ENCODE assay signal across 12 cellular contexts in the genomic region with DNA sequence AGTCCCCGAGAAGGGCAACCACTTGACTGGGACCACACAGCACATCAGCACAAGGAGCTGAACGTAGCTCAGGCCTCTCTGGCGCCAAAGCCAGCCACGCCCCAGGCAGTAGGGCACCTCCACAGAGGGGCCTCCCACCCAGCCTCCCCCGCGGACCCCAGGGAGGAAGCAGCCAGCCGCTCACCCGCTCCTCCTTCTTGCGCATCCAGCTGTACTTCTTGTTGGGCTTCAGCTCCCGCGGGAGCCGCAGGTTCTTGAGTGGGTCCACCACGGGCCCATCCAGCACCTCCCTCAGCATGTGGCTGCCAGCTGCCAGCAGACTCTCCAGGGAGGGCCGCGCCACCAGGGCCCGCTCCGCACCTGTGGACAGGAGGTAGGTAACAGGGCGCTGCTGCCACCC.
A peak's percentile ranks its signal among the peaks of the same experiment; 100 is the strongest.
DNase-seq lines count a peak whose midpoint lies in the region; ATAC-seq and TF ChIP-seq lines count a peak whose summit lies in the region.
"Had no signal": no experiment of that assay in that cellular context is flagged by ENCODE, and none has a peak within 500 bp of the region (broad histone marks: within the 10 kb centered on the region; RNA-seq: fewer than 3 reads in every experiment).

No MANE protein-coding gene starts in this region.

- peak overlapping the region; percentile 28 for H2AK5ac ChIP-seq in neuronal stem cell (ENCODE audit: low read depth, low read length)

- intact Hi-C loops in Right ventricle myocardium inferior (cut with DNase I), result loop anchor here (10.0 kb wide), 1 partner anchor 332 kb away; no protein-coding TSS in a partner anchor
- intact Hi-C loops in Right ventricle myocardium superior (cut with DNase I), result no loop called here
- intact Hi-C loops in psoas muscle (cut with DNase I), result no loop called here

- peaks cover 93% of the 10 kb centered on the region for H3K36me3 ChIP-seq in RWPE2 (ENCODE audit: low read depth)
- peaks cover 45 to 84% of the 10 kb centered on the region in 2 donors for H3K36me3 ChIP-seq in neuronal stem cell (replicated peaks in 1 of 2; ENCODE audit: control insufficient read depth in 2 of 2, insufficient read depth in 2 of 2, low read length in 2 of 2)
- peaks cover 0 to 52% of the 10 kb centered on the region in 2 donors for H3K36me3 ChIP-seq in psoas muscle (ENCODE audit: insufficient read depth in 1 of 2, low read depth in 1 of 2)

- no peak overlapping the region for H2BK12ac ChIP-seq in neuronal stem cell (ENCODE audit: low read length)

- no CpG with 5 or more reads among the region's 18 CpGs for WGBS in neuronal stem cell (ENCODE audit: extremely low coverage in 2 of 2, insufficient read length in 2 of 2, insufficient replicate concordance in 1 of 2), 2 donors
- 93 to 95% (median 93%) methylated on average over 17 to 18 of the region's 18 CpGs for WGBS in psoas muscle, 3 donors

- TF ChIP-seq CTCF in RWPE2 (IDR thresholded peaks at IDR 0.05; ENCODE audit: poor library complexity, severe bottlenecking) (no peak), psoas muscle (IDR thresholded peaks at IDR 0.05) (no peak)

- peak overlapping the region; percentile 93 for H3K23ac ChIP-seq in neuronal stem cell (ENCODE audit: low read depth, low read length, poor library complexity)

- H4K8ac ChIP-seq in neuronal stem cell (ENCODE audit: low read depth, low read length), result no peak overlapping the region

- H3K27ac ChIP-seq in RWPE2 (ENCODE audit: poor library complexity, severe bottlenecking) (no peak overlapping the region), neuronal stem cell (replicated peaks; ENCODE audit: low read length) (no peak overlapping the region), psoas muscle (no peak overlapping the region)
- H3K27ac ChIP-seq: C4-2B had no signal

- H3K4me2 ChIP-seq in neuronal stem cell (ENCODE audit: insufficient read depth, low read length, poor library complexity, severe bottlenecking), result no peak overlapping the region

- H3K14ac ChIP-seq in neuronal stem cell (ENCODE audit: low read length), result no peak overlapping the region

- no peak overlapping the region for H3K4me3 ChIP-seq in RWPE2 (ENCODE audit: severe bottlenecking)
- no peak overlapping the region for H3K4me3 ChIP-seq in neuronal stem cell (ENCODE audit: low read length in 2 of 2)
- H3K4me3 ChIP-seq in psoas muscle, result no peak overlapping the region

- H3K79me1 ChIP-seq in neuronal stem cell (ENCODE audit: low read depth, low read length), result peaks cover 12% of the 10 kb centered on the region

- H3K4ac ChIP-seq in neuronal stem cell (ENCODE audit: low read length), result no peak overlapping the region

- H3K27me3 ChIP-seq in RWPE2 (ENCODE audit: insufficient read depth, poor library complexity, severe bottlenecking) (no peaks in the 10 kb centered on the region), neuronal stem cell (ENCODE audit: control insufficient read depth in 3 of 3, insufficient read depth in 3 of 3, low read depth in 1 of 3, low read length in 3 of 3) (no peaks in the 10 kb centered on the region), psoas muscle (ENCODE audit: insufficient read depth in 3 of 3, low read length in 2 of 3) (no peaks in the 10 kb centered on the region)

- no peak overlapping the region for H2BK5ac ChIP-seq in neuronal stem cell (ENCODE audit: low read length)

- DNase-seq in Right ventricle myocardium inferior (ENCODE audit: missing footprints) (peak; percentile 68), Right ventricle myocardium superior (no peak), RWPE2 (ENCODE audit: low spot score) (peak; percentile 50), neuronal stem cell (ENCODE audit: low spot score) (no peak), psoas muscle (no peak)
- no peak for DNase-seq in stimulated activated CD4-positive, alpha-beta T cell treated with anti-CD3 and anti-CD28 coated beads, Interleukin-2, amount 100 ng/mL, for 48 hours
- DNase-seq: 8988T; CD4-positive, alpha-beta memory T cell; DMS79; KG1 had no signal

- H3K18ac ChIP-seq in neuronal stem cell (ENCODE audit: low read length), result no peak overlapping the region

- H2BK15ac ChIP-seq in neuronal stem cell (ENCODE audit: low read length), result no peak overlapping the region

- H3K9ac ChIP-seq in neuronal stem cell (ENCODE audit: low read depth, low read length, poor library complexity), result no peak overlapping the region

- H3K4me1 ChIP-seq in RWPE2 (ENCODE audit: insufficient read depth, poor library complexity, severe bottlenecking) (no peaks in the 10 kb centered on the region), neuronal stem cell (ENCODE audit: control insufficient read depth in 2 of 2, insufficient read depth in 1 of 2, low read depth in 1 of 2, low read length in 2 of 2) (no peaks in the 10 kb centered on the region), psoas muscle (no peaks in the 10 kb centered on the region)

- H3K9me3 ChIP-seq in RWPE2 (ENCODE audit: severe bottlenecking) (no peaks in the 10 kb centered on the region), neuronal stem cell (replicated peaks in 1 of 2; ENCODE audit: control insufficient read depth in 2 of 2, insufficient read depth in 1 of 2, low read depth in 1 of 2, low read length in 2 of 2) (no peaks in the 10 kb centered on the region), psoas muscle (no peaks in the 10 kb centered on the region)

- ATAC-seq in Right ventricle myocardium inferior (no peak), Right ventricle myocardium superior (ENCODE audit: poor library complexity) (no peak), RWPE2 (ENCODE audit: low read depth) (no peak), GM21515 (IDR thresholded peaks at IDR 0.05; ENCODE audit: unreplicated experiment) (no peak), psoas muscle (no peak)

- H2AFZ ChIP-seq in neuronal stem cell (ENCODE audit: low read length), result no peak overlapping the region

- no peak overlapping the region for H2BK120ac ChIP-seq in neuronal stem cell (ENCODE audit: low read depth, low read length)

- no peak overlapping the region for H4K91ac ChIP-seq in neuronal stem cell (ENCODE audit: low read depth, low read length, poor library complexity)

Comparison
In these comparisons a context has a peak if more than half of its experiments do, and no peak if none do; other contexts are left out.
1. DNase-seq: peak in Right ventricle myocardium inferior (single experiment) and RWPE2 (single experiment); none in Right ventricle myocardium superior (single experiment), neuronal stem cell (single experiment), stimulated activated CD4-positive, alpha-beta T cell treated with anti-CD3 and anti-CD28 coated beads, Interleukin-2, amount 100 ng/mL, for 48 hours (0 of 2) and psoas muscle (0 of 2).